In the genomic region with DNA sequence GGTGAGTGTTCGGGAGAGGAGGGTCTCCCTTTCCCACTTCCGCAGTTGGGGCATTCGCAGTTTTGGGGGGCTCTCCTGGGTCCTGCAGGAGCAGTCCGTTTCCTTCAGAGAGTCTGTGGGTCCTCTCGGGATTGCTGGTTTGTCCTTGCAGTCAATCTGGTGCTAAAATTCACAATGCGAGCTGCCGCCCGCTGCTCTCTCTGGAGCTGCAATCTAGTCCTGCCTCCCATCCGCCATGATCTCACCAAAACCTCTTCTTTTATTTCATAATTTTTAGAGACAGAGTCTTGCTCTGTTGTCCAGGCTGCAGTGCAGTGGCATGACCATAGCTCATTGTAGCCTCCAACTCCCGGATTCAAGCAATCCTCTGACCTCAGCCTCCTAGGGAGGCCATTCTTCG, we compare ENCODE assay signal across 18 cellular contexts. TPM values are rescaled to one million over a fixed set of nuclear protein-coding genes. Genes with fewer than 3 reads are reported as not detected.
DNase-seq lines count a peak whose midpoint lies in the region; ATAC-seq and TF ChIP-seq lines count a peak whose summit lies in the region.
"Had no signal": no experiment of that assay in that cellular context is flagged by ENCODE, and none has a peak within 500 bp of the region (broad histone marks: within the 10 kb centered on the region; RNA-seq: fewer than 3 reads in every experiment).

No MANE protein-coding gene starts in this region.

- H3K4me3 ChIP-seq in Loucy (ENCODE audit: low read length, poor library complexity, severe bottlenecking) (peak overlapping the region; percentile 85), spleen (no peak overlapping the region), uterus (no peak overlapping the region)
- H3K4me3 ChIP-seq: hepatocyte, mucosa of descending colon, vagina had no signal

- intact Hi-C loops in spleen (cut with DNase I; ENCODE audit: low total_unique reads) (no loop called here), uterus (cut with DNase I; ENCODE audit: low total_unique reads) (no loop called here)

- TF ChIP-seq CTCF in Loucy (conservative IDR thresholded peaks at IDR 0.05; ENCODE audit: low read length) (no peak), glutamatergic neuron (IDR thresholded peaks at IDR 0.05; ENCODE audit: partially characterized antibody, unreplicated experiment) (no peak), spleen (IDR thresholded peaks at IDR 0.05 in 8 of 11, conservative IDR thresholded peaks at IDR 0.05 in 3 of 11) (no peak), uterus (IDR thresholded peaks at IDR 0.05) (no peak)

- no peaks in the 10 kb centered on the region for H3K4me1 ChIP-seq in Loucy (ENCODE audit: insufficient read depth, low read length, poor library complexity, severe bottlenecking)
- H3K4me1 ChIP-seq in spleen = no peaks in the 10 kb centered on the region
- no peaks in the 10 kb centered on the region for H3K4me1 ChIP-seq in uterus
- H3K4me1 ChIP-seq: vagina had no signal

- TF ChIP-seq POLR2A in spleen (IDR thresholded peaks at IDR 0.05) = no peak
- no peak for TF ChIP-seq POLR2A in uterus (IDR thresholded peaks at IDR 0.05)

- no peaks in the 10 kb centered on the region for H3K27me3 ChIP-seq in Loucy (ENCODE audit: insufficient read depth, low read length, poor library complexity, severe bottlenecking)
- no peaks in the 10 kb centered on the region for H3K27me3 ChIP-seq in spleen (replicated peaks in 1 of 7)
- H3K27me3 ChIP-seq in uterus = no peaks in the 10 kb centered on the region
- H3K27me3 ChIP-seq: hepatocyte, vagina had no signal

- no peak for ATAC-seq in GM21528 (IDR thresholded peaks at IDR 0.05; ENCODE audit: low FRiP score, unreplicated experiment)

- H3K9me3 ChIP-seq in Loucy (ENCODE audit: insufficient read depth, low read depth, low read length) (no peaks in the 10 kb centered on the region), spleen (no peaks in the 10 kb centered on the region), uterus (no peaks in the 10 kb centered on the region)
- H3K9me3 ChIP-seq: mucosa of descending colon, vagina had no signal

- no peaks in the 10 kb centered on the region for H3K27me3 Mint-ChIP-seq in activated naive CD4-positive, alpha-beta T cell treated with anti-CD3 and anti-CD28 coated beads, Interleukin-2, amount 50 U/mL, for 24 hours
- H3K27me3 Mint-ChIP-seq in glutamatergic neuron (ENCODE audit: unreplicated experiment) = peaks cover 4% of the 10 kb centered on the region
- H3K27me3 Mint-ChIP-seq: CD4-positive, CD25-positive, alpha-beta regulatory T cell had no signal

- peaks cover 14% of the 10 kb centered on the region for H3K36me3 Mint-ChIP-seq in activated naive CD4-positive, alpha-beta T cell treated with anti-CD3 and anti-CD28 coated beads, Interleukin-2, amount 50 U/mL, for 24 hours
- H3K36me3 Mint-ChIP-seq in glutamatergic neuron (ENCODE audit: unreplicated experiment) = peaks cover 4% of the 10 kb centered on the region

- H3K4me2 ChIP-seq in Loucy (ENCODE audit: low read depth, low read length, poor library complexity, severe bottlenecking) = peak overlapping the region; percentile 74
- H3K4me2 ChIP-seq: hepatocyte had no signal

- peaks cover 18% of the 10 kb centered on the region; the same call in 1 of the 2 replicates for H3K79me2 ChIP-seq in Loucy (ENCODE audit: insufficient read depth, low read length)
- H3K79me2 ChIP-seq: hepatocyte had no signal

- 91 to 95% (median 93%) methylated on average over 11 of the region's 11 CpGs for WGBS in spleen, 5 donors

- no peaks in the 10 kb centered on the region for H3K36me3 ChIP-seq in Loucy (ENCODE audit: insufficient read depth, low read length)
- H3K36me3 ChIP-seq in spleen = no peaks in the 10 kb centered on the region
- H3K36me3 ChIP-seq in uterus = no peaks in the 10 kb centered on the region
- H3K36me3 ChIP-seq: vagina had no signal

- H3K4me1 Mint-ChIP-seq in activated naive CD4-positive, alpha-beta T cell treated with anti-CD3 and anti-CD28 coated beads, Interleukin-2, amount 50 U/mL, for 24 hours = peaks cover 10% of the 10 kb centered on the region
- H3K4me1 Mint-ChIP-seq in glutamatergic neuron (ENCODE audit: low read depth, unreplicated experiment) = peaks cover 2% of the 10 kb centered on the region

- 0 out of 2 replicates have a peak overlapping the region, but pooled peaks have one; percentile 87 for H2AFZ ChIP-seq in Loucy (ENCODE audit: low read length)
- H2AFZ ChIP-seq: hepatocyte had no signal

- no peaks in the 10 kb centered on the region for H3F3A ChIP-seq in Loucy (ENCODE audit: low read depth)

- peak overlapping the region; percentile 30 for H3K27ac Mint-ChIP-seq in activated naive CD4-positive, alpha-beta T cell treated with anti-CD3 and anti-CD28 coated beads, Interleukin-2, amount 50 U/mL, for 24 hours
- H3K27ac Mint-ChIP-seq in glutamatergic neuron (ENCODE audit: unreplicated experiment) = no peak overlapping the region

- H3K9me3 Mint-ChIP-seq in activated naive CD4-positive, alpha-beta T cell treated with anti-CD3 and anti-CD28 coated beads, Interleukin-2, amount 50 U/mL, for 24 hours = no peaks in the 10 kb centered on the region
- H3K9me3 Mint-ChIP-seq in glutamatergic neuron (ENCODE audit: unreplicated experiment) = peaks cover 2% of the 10 kb centered on the region

- peak overlapping the region; percentile 91 for H3K9ac ChIP-seq in Loucy (ENCODE audit: low read depth, low read length, poor library complexity, severe bottlenecking)

- H3K4me3 Mint-ChIP-seq in activated naive CD4-positive, alpha-beta T cell treated with anti-CD3 and anti-CD28 coated beads, Interleukin-2, amount 50 U/mL, for 24 hours = peak overlapping the region; percentile 39
- H3K4me3 Mint-ChIP-seq in glutamatergic neuron (ENCODE audit: unreplicated experiment) = peak overlapping the region; percentile 59

- no peaks in the 10 kb centered on the region for H3K9me2 ChIP-seq in Loucy (replicated peaks; ENCODE audit: low read depth, low read length)

- H3K27ac ChIP-seq in spleen = no peak overlapping the region
- no peak overlapping the region for H3K27ac ChIP-seq in uterus
- H3K27ac ChIP-seq: hepatocyte, vagina had no signal

- H4K20me1 ChIP-seq in Loucy (ENCODE audit: insufficient read depth, low read length, poor library complexity, severe bottlenecking) = no peaks in the 10 kb centered on the region

- no peak for DNase-seq in activated naive CD4-positive, alpha-beta T cell treated with Interleukin-2 at 50 U/mL for 16 hours
- DNase-seq in glutamatergic neuron (no peak), spleen (peak; percentile 12), uterus (no peak), inferior parietal cortex (ENCODE audit: extremely low spot score) (no peak)
- DNase-seq: activated CD8-positive, alpha-beta memory T cell treated with anti-CD3 and anti-CD28 coated beads for 24 hours; CD4-positive, CD25-positive, alpha-beta regulatory T cell; cerebellar nuclear complex; MM.1S; mucosa of descending colon; NCI-H187 treated with DMSO at 0.1 percent for 48 hours; NCI-H446 treated with DMSO at 0.1 percent for 48 hours; NK-92 treated with Interleukin-12 subunit alpha and Interleukin-12 subunit beta, amount 100 ng/mL, for 24 hours had no signal

RNA-seq across cellular contexts. Expression of a gene that starts 22.5 kb away (rescaled TPM):
- total RNA-seq in glutamatergic neuron (ENCODE audit: unreplicated experiment) (55.8 TPM), spleen (1 to 10 TPM; 3.0 to 6.0 (median 4.4) TPM), uterus (1 to 10 TPM in 2 of 4 donors, not detected in 2; 1.4 to 4.7 TPM)
- polyA plus RNA-seq in spleen = 1 to 10 TPM; 1.9 to 3.9 (median 3.5) TPM

RNA-seq across cellular contexts. Expression of a gene that starts 22.8 kb away (rescaled TPM):
- total RNA-seq in glutamatergic neuron (ENCODE audit: unreplicated experiment) = 40.8 TPM
- 10 to 100 TPM; 18.5 to 43.8 (median 28.7) TPM for total RNA-seq in spleen
- 10 to 100 TPM in 2 of 3 donors, 1 to 10 TPM in 1; 8.8 to 17.5 (median 10.4) TPM for polyA plus RNA-seq in spleen
- total RNA-seq in uterus = 10 to 100 TPM; 14.3 to 26.2 (median 20.2) TPM
